Comparison of ENCODE assay signal across 19 cellular contexts in the genomic region with DNA sequence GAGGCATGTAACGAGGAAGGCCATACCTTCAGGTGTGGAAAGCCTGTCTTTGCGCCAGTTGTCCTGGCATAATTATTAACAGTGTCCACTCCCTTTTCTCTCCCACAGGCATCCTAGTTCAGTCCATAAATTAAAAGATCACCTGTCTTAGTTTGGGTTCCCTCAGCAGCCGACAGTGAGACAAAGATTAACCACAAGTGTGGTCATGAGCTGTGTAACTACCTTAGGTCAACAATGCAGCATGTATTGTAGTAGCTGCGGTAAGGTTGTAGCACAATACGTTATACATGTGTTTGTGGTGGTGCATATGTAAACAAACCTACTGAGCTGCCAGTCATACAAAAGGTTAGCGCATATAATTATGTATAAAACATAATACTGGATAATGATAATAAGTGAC.
DNase-seq lines count a peak whose midpoint lies in the region; ATAC-seq and TF ChIP-seq lines count a peak whose summit lies in the region.
"Had no signal": no experiment of that assay in that cellular context is flagged by ENCODE, and none has a peak within 500 bp of the region (broad histone marks: within the 10 kb centered on the region; RNA-seq: fewer than 3 reads in every experiment).

No MANE protein-coding gene starts in this region.

- H3K27me3 Mint-ChIP-seq in natural killer cell (ENCODE audit: low read depth in 2 of 2), result peaks cover 0 to 6% of the 10 kb centered on the region in 2 donors
- H3K27me3 Mint-ChIP-seq: activated naive CD4-positive, alpha-beta T cell treated with anti-CD3 and anti-CD28 coated beads, Interleukin-2, amount 50 U/mL, for 24 hours had no signal

- no peaks in the 10 kb centered on the region for H3K36me3 Mint-ChIP-seq in natural killer cell
- H3K36me3 Mint-ChIP-seq: activated naive CD4-positive, alpha-beta T cell treated with anti-CD3 and anti-CD28 coated beads, Interleukin-2, amount 50 U/mL, for 24 hours; naive B cell had no signal

- no peaks in the 10 kb centered on the region for H3K9me2 ChIP-seq in PC-3 (replicated peaks; ENCODE audit: low read length)

- no peaks in the 10 kb centered on the region for H3K9me3 ChIP-seq in PC-3 (ENCODE audit: low read length)

- BruUV-seq in PC-3 (replicated peaks; lab: Mats Ljungman, UMichigan), result no TSS peak

- ATAC-seq in PC-3 (peak; percentile 55), HG02623 (IDR thresholded peaks at IDR 0.05; ENCODE audit: unreplicated experiment) (no peak), natural killer cell (no peak)
- ATAC-seq: activated CD4-positive, CD25-positive, alpha-beta regulatory T cell treated with anti-CD3 and anti-CD28 coated beads, Interleukin-2, amount 50 U/mL, for 24 hours; activated T-cell treated with anti-CD3 and anti-CD28 coated beads, Interleukin-2, amount 50 U/mL, for 72 hours; effector memory CD8-positive, alpha-beta T cell had no signal

- no peaks in the 10 kb centered on the region for H3K4me1 Mint-ChIP-seq in natural killer cell
- H3K4me1 Mint-ChIP-seq: activated naive CD4-positive, alpha-beta T cell treated with anti-CD3 and anti-CD28 coated beads, Interleukin-2, amount 50 U/mL, for 24 hours; naive B cell had no signal

- H3K4me3 Mint-ChIP-seq in natural killer cell, result no peak overlapping the region
- H3K4me3 Mint-ChIP-seq: activated naive CD4-positive, alpha-beta T cell treated with anti-CD3 and anti-CD28 coated beads, Interleukin-2, amount 50 U/mL, for 24 hours; activated T-cell treated with anti-CD3 and anti-CD28 coated beads, Interleukin-2, amount 50 U/mL, for 72 hours; effector memory CD8-positive, alpha-beta T cell; T-helper 2 cell treated with Interferon-gamma antibody and Interleukin-4, amounts not matched to agents 5 μg/mL and 100 μg/mL, for 36 hours had no signal

- intact Hi-C loops in PC-3 (cut with micrococcal nuclease) (loop anchor here (1.0 to 5.0 kb wide), 5 partner anchors 8 to 51 kb away; no protein-coding TSS in a partner anchor), natural killer cell (cut with micrococcal nuclease) (no loop called here)

- H3K9ac ChIP-seq in PC-3 (ENCODE audit: low read length), result no peak overlapping the region
- H3K9ac ChIP-seq: parathyroid adenoma had no signal

- no peak for TF ChIP-seq CTCF in PC-3 (conservative IDR thresholded peaks at IDR 0.05; ENCODE audit: low read depth, low read length)
- TF ChIP-seq CTCF in natural killer cell (IDR thresholded peaks at IDR 0.05), result no peak

- H3K9me3 Mint-ChIP-seq in natural killer cell, result no peaks in the 10 kb centered on the region
- H3K9me3 Mint-ChIP-seq: activated naive CD4-positive, alpha-beta T cell treated with anti-CD3 and anti-CD28 coated beads, Interleukin-2, amount 50 U/mL, for 24 hours; effector memory CD8-positive, alpha-beta T cell had no signal

- POLR2A ChIA-PET in PC-3 (lab: Charles Lee; ENCODE audit: unreplicated experiment), result interaction anchor here (0.8 kb wide), 1 partner anchor 54 kb away, joined by 3 read pairs; no protein-coding TSS in a partner anchor

- no peak overlapping the region for H2AFZ ChIP-seq in PC-3 (ENCODE audit: low read length)
- H2AFZ ChIP-seq: parathyroid adenoma had no signal

- H3K4me1 ChIP-seq in PC-3 (ENCODE audit: insufficient read depth, low read length), result peaks cover 83% of the 10 kb centered on the region
- H3K4me1 ChIP-seq: parathyroid adenoma had no signal

- H3K27ac ChIP-seq in PC-3 (ENCODE audit: low read length), result peak overlapping the region; percentile 91
- H3K27ac ChIP-seq: parathyroid adenoma had no signal

- peaks cover 24% of the 10 kb centered on the region for H3F3A ChIP-seq in PC-3 (ENCODE audit: low read length, unreplicated experiment)

- no peak overlapping the region for H3K4me3 ChIP-seq in PC-3 (ENCODE audit: low read length)
- H3K4me3 ChIP-seq: lung had no signal

- H4K20me1 ChIP-seq in PC-3 (ENCODE audit: low read length), result no peaks in the 10 kb centered on the region

- no peaks in the 10 kb centered on the region for H3K79me2 ChIP-seq in PC-3 (ENCODE audit: low read length)
- H3K79me2 ChIP-seq: parathyroid adenoma had no signal

- DNase-seq in COR-L47 (lab: John Stamatoyannopoulos, UW), result peak; percentile 62
- peak; percentile 73 for DNase-seq in HT-29 (ENCODE audit: low spot score)
- peak; percentile 93 for DNase-seq in PC-3
- DNase-seq in left kidney (ENCODE audit: low read depth, low spot score), result peak; percentile 66
- DNase-seq in T-helper 1 cell, result no peak
- DNase-seq in natural killer cell, result no peak
- DNase-seq: activated CD8-positive, alpha-beta memory T cell treated with anti-CD3 and anti-CD28 coated beads for 24 hours; activated T-cell treated with anti-CD3 and anti-CD28 coated beads, Interleukin-2, amount 50 U/mL, for 72 hours; AML-193; effector memory CD8-positive, alpha-beta T cell; naive B cell; NCI-H1436 treated with DMSO at 0.1 percent for 48 hours; stimulated activated naive CD4-positive, alpha-beta T cell had no signal

- H3K36me3 ChIP-seq in PC-3 (ENCODE audit: low read depth, low read length), result no peaks in the 10 kb centered on the region

- peak overlapping the region; percentile 42 for H3K4me2 ChIP-seq in PC-3 (ENCODE audit: low read length)

- no peaks in the 10 kb centered on the region for H3K27me3 ChIP-seq in PC-3 (ENCODE audit: low read length)

- no peak overlapping the region for H3K27ac Mint-ChIP-seq in natural killer cell
- H3K27ac Mint-ChIP-seq: activated naive CD4-positive, alpha-beta T cell treated with anti-CD3 and anti-CD28 coated beads, Interleukin-2, amount 50 U/mL, for 24 hours; activated T-cell treated with anti-CD3 and anti-CD28 coated beads, Interleukin-2, amount 50 U/mL, for 72 hours; effector memory CD8-positive, alpha-beta T cell; naive B cell; T-helper 2 cell treated with Interferon-gamma antibody and Interleukin-4, amounts not matched to agents 5 μg/mL and 100 μg/mL, for 36 hours had no signal

- CTCF ChIA-PET in PC-3 (lab: Charles Lee), result interaction anchor here (0.6 to 2.3 kb wide), 5 partner anchors 11 to 70 kb away, joined by 3 to 21 read pairs (median 9); no protein-coding TSS in a partner anchor

Comparison
In these comparisons a context has a peak if more than half of its experiments do, and no peak if none do; other contexts are left out.
1. DNase-seq: peak in COR-L47 (single experiment), HT-29 (single experiment), PC-3 (single experiment) and left kidney (single experiment); none in T-helper 1 cell (0 of 5) and natural killer cell (single experiment).